ENCODE assay signal across 1 cellular context in genomic region chr18:36934884-36935283, GRCh38.
TF ChIP-seq lines count a peak whose summit lies in the region.

No MANE protein-coding gene starts in this region.

TF ChIP-seq in HepG2, 621 proteins besides CTCF, POLR2A, EP300 and RAD21 (continued from another document):
- no peak for TF ChIP-seq ZNF691 (CRISPR knock-in tag; IDR thresholded peaks at IDR 0.05; ENCODE audit: borderline replicate concordance, low read depth)
- no peak for TF ChIP-seq ZBTB44 (CRISPR knock-in tag; IDR thresholded peaks at IDR 0.05)
- TF ChIP-seq ZNF431 (CRISPR knock-in tag; IDR thresholded peaks at IDR 0.05; ENCODE audit: borderline replicate concordance, low read depth), result no peak
- no peak for TF ChIP-seq ZNF770 (CRISPR knock-in tag; IDR thresholded peaks at IDR 0.05)
- TF ChIP-seq ARNTL (CRISPR knock-in tag; IDR thresholded peaks at IDR 0.05), result no peak
- TF ChIP-seq, protein P1, sequence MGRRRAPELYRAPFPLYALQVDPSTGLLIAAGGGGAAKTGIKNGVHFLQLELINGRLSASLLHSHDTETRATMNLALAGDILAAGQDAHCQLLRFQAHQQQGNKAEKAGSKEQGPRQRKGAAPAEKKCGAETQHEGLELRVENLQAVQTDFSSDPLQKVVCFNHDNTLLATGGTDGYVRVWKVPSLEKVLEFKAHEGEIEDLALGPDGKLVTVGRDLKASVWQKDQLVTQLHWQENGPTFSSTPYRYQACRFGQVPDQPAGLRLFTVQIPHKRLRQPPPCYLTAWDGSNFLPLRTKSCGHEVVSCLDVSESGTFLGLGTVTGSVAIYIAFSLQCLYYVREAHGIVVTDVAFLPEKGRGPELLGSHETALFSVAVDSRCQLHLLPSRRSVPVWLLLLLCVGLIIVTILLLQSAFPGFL (CRISPR knock-in tag; IDR thresholded peaks at IDR 0.05), result no peak
- TF ChIP-seq ZNF710 (CRISPR knock-in tag; IDR thresholded peaks at IDR 0.05; ENCODE audit: borderline replicate concordance), result no peak
- no peak for TF ChIP-seq HNF1B (CRISPR knock-in tag; IDR thresholded peaks at IDR 0.05)
- TF ChIP-seq MED8 (CRISPR knock-in tag; IDR thresholded peaks at IDR 0.05; ENCODE audit: insufficient replicate concordance), result no peak
- TF ChIP-seq ZNF296 (CRISPR knock-in tag; conservative IDR thresholded peaks at IDR 0.05), result no peak
- TF ChIP-seq ZKSCAN8 (CRISPR knock-in tag; IDR thresholded peaks at IDR 0.05; ENCODE audit: borderline replicate concordance), result no peak
